7 cellular contexts compared by ENCODE assay signal in genomic region chr5:116130976-116131375, GRCh38.
"Had no signal": no experiment of that assay in that cellular context is flagged by ENCODE, and none has a peak within 500 bp of the region (broad histone marks: within the 10 kb centered on the region; RNA-seq: fewer than 3 reads in every experiment).

No MANE protein-coding gene starts in this region.

- FAIRE-seq: H1, H54, HTR-8/SVneo had no signal

- H3K4me2 ChIP-seq: GM23338, KMS-11 had no signal

- H3K27ac ChIP-seq: KMS-11 had no signal

- H3K4me1 Mint-ChIP-seq: GM23338, H9 had no signal

- DNase-seq: H9, KBM-7 had no signal

- H3K9ac ChIP-seq: KMS-11 had no signal

- H2AFZ ChIP-seq: GM23338 had no signal

- H3K4me3 ChIP-seq: GM23338 had no signal

- H3K4me3 Mint-ChIP-seq: GM23338, H9 had no signal

- H3K9me3 Mint-ChIP-seq: GM23338 had no signal

- H3K27ac Mint-ChIP-seq: GM23338, H9 had no signal

- ATAC-seq: GM23338 had no signal
